ENCODE assay signal across 1 cellular context in the genomic region with DNA sequence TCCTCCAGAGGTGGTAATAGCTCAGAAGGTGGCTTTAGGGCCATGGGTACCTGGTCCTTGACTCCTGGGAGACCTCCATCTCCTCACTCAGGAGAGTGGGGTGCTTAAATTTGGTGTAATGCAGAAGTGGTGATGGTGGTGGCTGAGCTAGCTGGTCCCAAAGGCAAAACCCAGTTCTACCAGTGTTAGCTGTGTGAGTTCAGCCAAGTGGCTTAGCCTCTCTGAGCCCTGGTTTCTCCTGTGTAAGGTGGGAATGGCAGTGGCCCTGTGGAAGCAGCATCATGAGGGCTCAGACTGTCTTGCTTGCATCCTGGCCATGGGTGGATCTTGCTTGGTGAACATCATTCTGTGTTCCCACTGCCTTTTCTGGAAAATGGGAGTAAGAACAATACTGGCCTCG.
TF ChIP-seq lines count a peak whose summit lies in the region.

No MANE protein-coding gene starts in this region.

TF ChIP-seq in IMR-90, 13 proteins besides CTCF, POLR2A, EP300 and RAD21:
- TF ChIP-seq NFE2L2 (IDR thresholded peaks at IDR 0.05; ENCODE audit: low read depth, low read length) (no peak), FOS (IDR thresholded peaks at IDR 0.05; ENCODE audit: low read depth, low read length) (no peak), MAFK (IDR thresholded peaks at IDR 0.05; ENCODE audit: low read depth, low read length) (no peak), CHD1 (IDR thresholded peaks at IDR 0.05; ENCODE audit: low read depth, low read length) (no peak), MXI1 (IDR thresholded peaks at IDR 0.05; ENCODE audit: borderline replicate concordance, low read depth, low read length) (no peak), SMC3 (IDR thresholded peaks at IDR 0.05; ENCODE audit: low read depth, low read length) (no peak), MAZ (IDR thresholded peaks at IDR 0.05; ENCODE audit: borderline replicate concordance, low read depth, low read length) (no peak), CEBPB (IDR thresholded peaks at IDR 0.05; ENCODE audit: low read depth, low read length) (no peak), RCOR1 (IDR thresholded peaks at IDR 0.05; ENCODE audit: insufficient replicate concordance, low read length) (no peak), RFX5 (IDR thresholded peaks at IDR 0.05; ENCODE audit: low read depth, low read length) (no peak), BHLHE40 (IDR thresholded peaks at IDR 0.05; ENCODE audit: low read depth, low read length) (no peak)
- TF ChIP-seq, protein P1, sequence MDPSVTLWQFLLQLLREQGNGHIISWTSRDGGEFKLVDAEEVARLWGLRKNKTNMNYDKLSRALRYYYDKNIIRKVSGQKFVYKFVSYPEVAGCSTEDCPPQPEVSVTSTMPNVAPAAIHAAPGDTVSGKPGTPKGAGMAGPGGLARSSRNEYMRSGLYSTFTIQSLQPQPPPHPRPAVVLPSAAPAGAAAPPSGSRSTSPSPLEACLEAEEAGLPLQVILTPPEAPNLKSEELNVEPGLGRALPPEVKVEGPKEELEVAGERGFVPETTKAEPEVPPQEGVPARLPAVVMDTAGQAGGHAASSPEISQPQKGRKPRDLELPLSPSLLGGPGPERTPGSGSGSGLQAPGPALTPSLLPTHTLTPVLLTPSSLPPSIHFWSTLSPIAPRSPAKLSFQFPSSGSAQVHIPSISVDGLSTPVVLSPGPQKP (IDR thresholded peaks at IDR 0.05; ENCODE audit: borderline replicate concordance, low read depth, low read length), result no peak
- TF ChIP-seq, protein P2, sequence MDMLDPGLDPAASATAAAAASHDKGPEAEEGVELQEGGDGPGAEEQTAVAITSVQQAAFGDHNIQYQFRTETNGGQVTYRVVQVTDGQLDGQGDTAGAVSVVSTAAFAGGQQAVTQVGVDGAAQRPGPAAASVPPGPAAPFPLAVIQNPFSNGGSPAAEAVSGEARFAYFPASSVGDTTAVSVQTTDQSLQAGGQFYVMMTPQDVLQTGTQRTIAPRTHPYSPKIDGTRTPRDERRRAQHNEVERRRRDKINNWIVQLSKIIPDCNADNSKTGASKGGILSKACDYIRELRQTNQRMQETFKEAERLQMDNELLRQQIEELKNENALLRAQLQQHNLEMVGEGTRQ (IDR thresholded peaks at IDR 0.05; ENCODE audit: low read depth, low read length), result no peak
